In the genomic region with DNA sequence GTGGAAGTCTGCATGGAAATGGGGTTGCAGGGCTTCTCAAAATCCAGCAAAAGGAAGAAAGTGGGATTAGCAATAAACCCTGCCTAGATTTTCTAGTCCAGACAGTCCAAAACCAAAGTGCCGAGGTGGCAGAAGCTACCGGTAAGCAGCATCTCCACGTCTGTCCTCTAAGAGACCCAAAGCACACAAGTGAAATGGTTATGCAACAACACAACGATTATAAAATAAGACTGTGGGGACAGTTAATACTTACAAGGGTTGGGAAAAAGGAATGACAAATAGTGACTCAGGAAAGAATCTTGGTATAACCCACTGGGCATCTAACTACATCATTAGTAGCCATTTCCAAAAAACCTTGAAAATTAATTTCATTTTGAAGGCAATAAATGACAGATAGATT, we compare ENCODE assay signal across 16 cellular contexts. TPM values are rescaled to one million over a fixed set of nuclear protein-coding genes. Genes with fewer than 3 reads are reported as not detected.
DNase-seq lines count a peak whose midpoint lies in the region; ATAC-seq and TF ChIP-seq lines count a peak whose summit lies in the region.
"Had no signal": no experiment of that assay in that cellular context is flagged by ENCODE, and none has a peak within 500 bp of the region (broad histone marks: within the 10 kb centered on the region; RNA-seq: fewer than 3 reads in every experiment).

No MANE protein-coding gene starts in this region.

- TF ChIP-seq CTCF in RWPE2 (IDR thresholded peaks at IDR 0.05; ENCODE audit: poor library complexity, severe bottlenecking) (no peak), gastroesophageal sphincter (IDR thresholded peaks at IDR 0.05) (no peak), glutamatergic neuron (IDR thresholded peaks at IDR 0.05; ENCODE audit: partially characterized antibody, unreplicated experiment) (no peak)

- no peak overlapping the region for H3K4me3 Mint-ChIP-seq in glutamatergic neuron (ENCODE audit: unreplicated experiment)
- H3K4me3 Mint-ChIP-seq: activated CD4-positive, alpha-beta T cell treated with anti-CD3 and anti-CD28 coated beads for 36 hours had no signal

- H3K27me3 Mint-ChIP-seq in glutamatergic neuron (ENCODE audit: unreplicated experiment), result no peaks in the 10 kb centered on the region
- H3K27me3 Mint-ChIP-seq: activated CD4-positive, alpha-beta T cell treated with anti-CD3 and anti-CD28 coated beads for 36 hours had no signal

- H3K4me1 Mint-ChIP-seq in glutamatergic neuron (ENCODE audit: low read depth, unreplicated experiment), result peaks cover 32% of the 10 kb centered on the region
- H3K4me1 Mint-ChIP-seq: activated CD4-positive, alpha-beta T cell treated with anti-CD3 and anti-CD28 coated beads for 36 hours had no signal

- WGBS in gastroesophageal sphincter (ENCODE audit: low coverage in 1 of 2), 2 donors, result 64 to 72% methylated on average over 2 to 4 of the region's 4 CpGs

- H3K27ac ChIP-seq in RWPE2 (ENCODE audit: poor library complexity, severe bottlenecking) (peak overlapping the region; percentile 71), gastroesophageal sphincter (peak overlapping the region in 3 of 4 donors; percentile 72 to 79 (median 74)), stomach smooth muscle (ENCODE audit: low read length) (peak overlapping the region; percentile 11)

- H3K36me3 Mint-ChIP-seq in glutamatergic neuron (ENCODE audit: unreplicated experiment), result peaks cover 14% of the 10 kb centered on the region

- no peak overlapping the region for H3K27ac Mint-ChIP-seq in glutamatergic neuron (ENCODE audit: unreplicated experiment)
- H3K27ac Mint-ChIP-seq: activated CD4-positive, alpha-beta T cell treated with anti-CD3 and anti-CD28 coated beads for 36 hours had no signal

- TF ChIP-seq POLR2A in gastroesophageal sphincter (IDR thresholded peaks at IDR 0.05), result no peak

- H3K9ac ChIP-seq in stomach smooth muscle (ENCODE audit: low read length in 2 of 2), result no peak overlapping the region

- H3K4me1 ChIP-seq in RWPE2 (ENCODE audit: insufficient read depth, poor library complexity, severe bottlenecking), result peaks cover 34% of the 10 kb centered on the region
- H3K4me1 ChIP-seq in gastroesophageal sphincter, result peaks cover 9 to 95% (median 19%) of the 10 kb centered on the region in 3 donors
- peaks cover 67% of the 10 kb centered on the region for H3K4me1 ChIP-seq in stomach smooth muscle (ENCODE audit: control insufficient read depth, insufficient read depth, low read length)

- H3K4me3 ChIP-seq in RWPE2 (ENCODE audit: severe bottlenecking) (no peak overlapping the region), gastroesophageal sphincter (no peak overlapping the region), stomach smooth muscle (ENCODE audit: low read length in 2 of 2) (no peak overlapping the region)
- H3K4me3 ChIP-seq: upper lobe of left lung had no signal

- DNase-seq in ELR (ENCODE audit: low read depth) (peak; percentile 67), RWPE2 (ENCODE audit: low spot score) (no peak), glutamatergic neuron (no peak), NCI-H1694 (lab: John Stamatoyannopoulos, UW) (no peak), middle frontal gyrus (ENCODE audit: extremely low spot score, low spot score) (no peak)
- no peak for DNase-seq in activated effector memory CD4-positive, alpha-beta T cell treated with Interleukin-2 at 50 U/mL for 16 hours
- DNase-seq: activated CD4-positive, alpha-beta T cell treated with anti-CD3 and anti-CD28 coated beads for 36 hours; activated CD8-positive, alpha-beta memory T cell treated with anti-CD3 and anti-CD28 coated beads, Interleukin-2, amount 50 U/mL, for 4 hours; activated naive CD4-positive, alpha-beta T cell treated with anti-CD3 and anti-CD28 coated beads, Interleukin-2, amount 50 U/mL, for 16 hours; NCI-H1092 treated with DMSO at 0.1 percent for 48 hours; NCI-H2171 treated with DMSO at 0.1 percent for 48 hours; NK-92 treated with Interleukin-12 subunit alpha and Interleukin-12 subunit beta, amount 100 ng/mL, for 24 hours; SIG-M5; upper lobe of left lung had no signal

- H3K9me3 ChIP-seq in RWPE2 (ENCODE audit: severe bottlenecking) (no peaks in the 10 kb centered on the region), gastroesophageal sphincter (no peaks in the 10 kb centered on the region), stomach smooth muscle (ENCODE audit: control insufficient read depth in 2 of 2, low read length in 2 of 2) (no peaks in the 10 kb centered on the region)
- H3K9me3 ChIP-seq: upper lobe of left lung had no signal

- TF ChIP-seq EP300 in gastroesophageal sphincter (IDR thresholded peaks at IDR 0.05), result no peak

- no peaks in the 10 kb centered on the region for H3K36me3 ChIP-seq in RWPE2 (ENCODE audit: low read depth)
- no peaks in the 10 kb centered on the region for H3K36me3 ChIP-seq in gastroesophageal sphincter
- no peaks in the 10 kb centered on the region for H3K36me3 ChIP-seq in stomach smooth muscle (ENCODE audit: control insufficient read depth in 2 of 2, insufficient read depth in 2 of 2, low read length in 2 of 2)
- H3K36me3 ChIP-seq: upper lobe of left lung had no signal

- no peak for ATAC-seq in RWPE2 (ENCODE audit: low read depth)
- peak; percentile 32 for ATAC-seq in gastroesophageal sphincter
- ATAC-seq: activated CD4-positive, alpha-beta T cell treated with anti-CD3 and anti-CD28 coated beads for 36 hours had no signal

- H3K27me3 ChIP-seq in RWPE2 (ENCODE audit: insufficient read depth, poor library complexity, severe bottlenecking), result no peaks in the 10 kb centered on the region
- no peaks in the 10 kb centered on the region for H3K27me3 ChIP-seq in gastroesophageal sphincter
- H3K27me3 ChIP-seq in stomach smooth muscle (ENCODE audit: control insufficient read depth in 1 of 2, insufficient read depth in 2 of 2, low read length in 2 of 2), result no peaks in the 10 kb centered on the region
- H3K27me3 ChIP-seq: upper lobe of left lung had no signal

- peaks cover 4% of the 10 kb centered on the region for H3K9me3 Mint-ChIP-seq in glutamatergic neuron (ENCODE audit: unreplicated experiment)

RNA-seq across cellular contexts. Expression of a gene that starts 24.7 kb away (rescaled TPM):
- 10 to 100 TPM; 33.1 to 59.1 (median 43.3) TPM for total RNA-seq in gastroesophageal sphincter
- total RNA-seq in glutamatergic neuron (ENCODE audit: unreplicated experiment), result 45.4 TPM

Comparison
In these comparisons a context has a peak if more than half of its experiments do, and no peak if none do; other contexts are left out.
1. H3K27ac ChIP-seq: peak in every context shown above with its lines; median percentile 74 in gastroesophageal sphincter; 71 in RWPE2; 11 in stomach smooth muscle.